2 cellular contexts compared by ENCODE assay signal in the genomic region with DNA sequence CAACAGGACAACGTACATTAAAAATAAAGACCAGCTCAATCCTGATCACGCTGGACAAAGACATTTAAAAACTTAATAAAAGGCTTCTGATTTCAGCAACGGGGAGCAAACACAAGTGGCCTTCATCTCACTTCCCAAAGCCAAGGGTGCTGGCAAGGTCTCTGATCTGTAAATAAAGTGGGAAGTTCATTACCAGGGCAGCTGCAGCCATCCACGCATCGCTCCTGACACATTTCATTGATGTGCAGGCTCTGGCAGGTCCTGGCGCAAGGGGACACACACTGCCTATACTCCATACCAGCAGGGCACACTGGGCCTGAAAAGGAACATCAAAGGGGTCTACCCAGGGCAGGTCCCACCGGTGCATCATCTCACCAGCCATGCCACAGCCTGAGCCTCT.
TF ChIP-seq lines count a peak whose summit lies in the region.

No MANE protein-coding gene starts in this region.

TF ChIP-seq in H1, 55 proteins besides CTCF, POLR2A, EP300 and RAD21:
- TF ChIP-seq SIN3A (conservative IDR thresholded peaks at IDR 0.05 in 1 of 2, IDR thresholded peaks at IDR 0.05 in 1 of 2; ENCODE audit: low read depth in 1 of 2, low read length in 2 of 2) (no peak), SRF (IDR thresholded peaks at IDR 0.05; ENCODE audit: low read depth, low read length) (no peak), BRCA1 (IDR thresholded peaks at IDR 0.05; ENCODE audit: low read depth, low read length) (no peak), EZH2 (IDR thresholded peaks at IDR 0.05; ENCODE audit: low read depth, low read length, severe bottlenecking) (no peak)

TF ChIP-seq in SK-N-SH, 30 proteins besides CTCF, POLR2A, EP300 and RAD21:
- no peak for TF ChIP-seq GATA2 (CRISPR knock-in tag; IDR thresholded peaks at IDR 0.05)
- TF ChIP-seq FOXM1 (IDR thresholded peaks at IDR 0.05; ENCODE audit: low read depth): no peak
- no peak for TF ChIP-seq FOSL2 (IDR thresholded peaks at IDR 0.05; ENCODE audit: borderline replicate concordance, low read depth)
- TF ChIP-seq, protein P1, sequence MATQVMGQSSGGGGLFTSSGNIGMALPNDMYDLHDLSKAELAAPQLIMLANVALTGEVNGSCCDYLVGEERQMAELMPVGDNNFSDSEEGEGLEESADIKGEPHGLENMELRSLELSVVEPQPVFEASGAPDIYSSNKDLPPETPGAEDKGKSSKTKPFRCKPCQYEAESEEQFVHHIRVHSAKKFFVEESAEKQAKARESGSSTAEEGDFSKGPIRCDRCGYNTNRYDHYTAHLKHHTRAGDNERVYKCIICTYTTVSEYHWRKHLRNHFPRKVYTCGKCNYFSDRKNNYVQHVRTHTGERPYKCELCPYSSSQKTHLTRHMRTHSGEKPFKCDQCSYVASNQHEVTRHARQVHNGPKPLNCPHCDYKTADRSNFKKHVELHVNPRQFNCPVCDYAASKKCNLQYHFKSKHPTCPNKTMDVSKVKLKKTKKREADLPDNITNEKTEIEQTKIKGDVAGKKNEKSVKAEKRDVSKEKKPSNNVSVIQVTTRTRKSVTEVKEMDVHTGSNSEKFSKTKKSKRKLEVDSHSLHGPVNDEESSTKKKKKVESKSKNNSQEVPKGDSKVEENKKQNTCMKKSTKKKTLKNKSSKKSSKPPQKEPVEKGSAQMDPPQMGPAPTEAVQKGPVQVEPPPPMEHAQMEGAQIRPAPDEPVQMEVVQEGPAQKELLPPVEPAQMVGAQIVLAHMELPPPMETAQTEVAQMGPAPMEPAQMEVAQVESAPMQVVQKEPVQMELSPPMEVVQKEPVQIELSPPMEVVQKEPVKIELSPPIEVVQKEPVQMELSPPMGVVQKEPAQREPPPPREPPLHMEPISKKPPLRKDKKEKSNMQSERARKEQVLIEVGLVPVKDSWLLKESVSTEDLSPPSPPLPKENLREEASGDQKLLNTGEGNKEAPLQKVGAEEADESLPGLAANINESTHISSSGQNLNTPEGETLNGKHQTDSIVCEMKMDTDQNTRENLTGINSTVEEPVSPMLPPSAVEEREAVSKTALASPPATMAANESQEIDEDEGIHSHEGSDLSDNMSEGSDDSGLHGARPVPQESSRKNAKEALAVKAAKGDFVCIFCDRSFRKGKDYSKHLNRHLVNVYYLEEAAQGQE (IDR thresholded peaks at IDR 0.05; ENCODE audit: low read depth, low read length): no peak
- TF ChIP-seq SMC3 (IDR thresholded peaks at IDR 0.05; ENCODE audit: low read depth, low read length): no peak
- TF ChIP-seq TAF1 (IDR thresholded peaks at IDR 0.05; ENCODE audit: borderline replicate concordance, low read depth, low read length): no peak
- no peak for TF ChIP-seq MEF2A (IDR thresholded peaks at IDR 0.05; ENCODE audit: borderline replicate concordance, low read depth)
- TF ChIP-seq, protein P2, sequence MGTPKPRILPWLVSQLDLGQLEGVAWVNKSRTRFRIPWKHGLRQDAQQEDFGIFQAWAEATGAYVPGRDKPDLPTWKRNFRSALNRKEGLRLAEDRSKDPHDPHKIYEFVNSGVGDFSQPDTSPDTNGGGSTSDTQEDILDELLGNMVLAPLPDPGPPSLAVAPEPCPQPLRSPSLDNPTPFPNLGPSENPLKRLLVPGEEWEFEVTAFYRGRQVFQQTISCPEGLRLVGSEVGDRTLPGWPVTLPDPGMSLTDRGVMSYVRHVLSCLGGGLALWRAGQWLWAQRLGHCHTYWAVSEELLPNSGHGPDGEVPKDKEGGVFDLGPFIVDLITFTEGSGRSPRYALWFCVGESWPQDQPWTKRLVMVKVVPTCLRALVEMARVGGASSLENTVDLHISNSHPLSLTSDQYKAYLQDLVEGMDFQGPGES (IDR thresholded peaks at IDR 0.05; ENCODE audit: low read depth, low read length): no peak
- TF ChIP-seq, protein P3, sequence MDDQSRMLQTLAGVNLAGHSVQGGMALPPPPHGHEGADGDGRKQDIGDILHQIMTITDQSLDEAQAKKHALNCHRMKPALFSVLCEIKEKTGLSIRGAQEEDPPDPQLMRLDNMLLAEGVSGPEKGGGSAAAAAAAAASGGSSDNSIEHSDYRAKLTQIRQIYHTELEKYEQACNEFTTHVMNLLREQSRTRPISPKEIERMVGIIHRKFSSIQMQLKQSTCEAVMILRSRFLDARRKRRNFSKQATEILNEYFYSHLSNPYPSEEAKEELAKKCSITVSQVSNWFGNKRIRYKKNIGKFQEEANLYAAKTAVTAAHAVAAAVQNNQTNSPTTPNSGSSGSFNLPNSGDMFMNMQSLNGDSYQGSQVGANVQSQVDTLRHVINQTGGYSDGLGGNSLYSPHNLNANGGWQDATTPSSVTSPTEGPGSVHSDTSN (IDR thresholded peaks at IDR 0.05): no peak
- no peak for TF ChIP-seq YY1 (IDR thresholded peaks at IDR 0.05; ENCODE audit: low read depth)
- no peak for TF ChIP-seq GABPA (IDR thresholded peaks at IDR 0.05; ENCODE audit: low read depth)
